23 cellular contexts compared by ENCODE assay signal in genomic region chrX:23276475-23276874, GRCh38. TPM values are rescaled to one million over a fixed set of nuclear protein-coding genes. Genes with fewer than 3 reads are reported as not detected.
DNase-seq lines count a peak whose midpoint lies in the region; ATAC-seq, FAIRE-seq and TF ChIP-seq lines count a peak whose summit lies in the region.
"Had no signal": no experiment of that assay in that cellular context is flagged by ENCODE, and none has a peak within 500 bp of the region (broad histone marks: within the 10 kb centered on the region; RNA-seq: fewer than 3 reads in every experiment).

No MANE protein-coding gene starts in this region.

- peak; percentile 98 for ATAC-seq in foreskin keratinocyte
- no peak for ATAC-seq in HG03039 (IDR thresholded peaks at IDR 0.05; ENCODE audit: unreplicated experiment)

- TF ChIP-seq CTCF in MCF 10A (IDR thresholded peaks at IDR 0.05; ENCODE audit: unreplicated experiment) (no peak), breast epithelium (IDR thresholded peaks at IDR 0.05) (no peak), bronchial epithelial cell (IDR thresholded peaks at IDR 0.05; ENCODE audit: insufficient read depth, low read length, severe bottlenecking) (no peak), foreskin keratinocyte (conservative IDR thresholded peaks at IDR 0.05) (no peak), ascending aorta (IDR thresholded peaks at IDR 0.05) (no peak)

- H3K27ac ChIP-seq in breast epithelium (no peak overlapping the region), foreskin keratinocyte (peak overlapping the region; percentile 90), ascending aorta (no peak overlapping the region)
- H3K27ac ChIP-seq: PC-9 had no signal

- H3K27me3 ChIP-seq in breast epithelium, result peaks cover 0 to 25% of the 10 kb centered on the region in 2 donors
- no peaks in the 10 kb centered on the region for H3K27me3 ChIP-seq in bronchial epithelial cell (ENCODE audit: control insufficient read depth, insufficient read depth, low read length)
- no peaks in the 10 kb centered on the region for H3K27me3 ChIP-seq in foreskin keratinocyte
- H3K27me3 ChIP-seq in ascending aorta, result no peaks in the 10 kb centered on the region

- DNase-seq in MCF 10A (ENCODE audit: unreplicated experiment) (peak; percentile 80), breast epithelium (ENCODE audit: low spot score in 2 of 2) (no peak), bronchial epithelial cell (ENCODE audit: low read depth) (peak; percentile 96), foreskin keratinocyte (peak; percentile 86 to 94), mucosa of gallbladder (ENCODE audit: low spot score) (no peak), ascending aorta (ENCODE audit: low spot score in 2 of 2) (no peak)
- DNase-seq: Calu3, KBM-7, MM.1S, NCI-H1417 treated with DMSO at 0.1 percent for 48 hours, NCI-H1694 treated with DMSO at 0.1 percent for 48 hours, NCI-H2081, NCI-H2171 treated with DMSO at 0.1 percent for 48 hours, NCI-H345, NCI-H510A treated with DMSO at 0.1 percent for 48 hours, NCI-H774, PC-9, SHP77 had no signal

- intact Hi-C loops in MCF 10A (cut with micrococcal nuclease) (no loop called here), breast epithelium (cut with DNase I; ENCODE audit: low total_unique reads) (no loop called here), ascending aorta (cut with DNase I) (no loop called here)

- peaks cover 38% of the 10 kb centered on the region for H3K27me3 Mint-ChIP-seq in MCF 10A (ENCODE audit: insufficient read depth, unreplicated experiment)

- no peaks in the 10 kb centered on the region for H3K4me1 ChIP-seq in breast epithelium
- H3K4me1 ChIP-seq in foreskin keratinocyte, result peaks cover 9% of the 10 kb centered on the region
- H3K4me1 ChIP-seq in ascending aorta, result no peaks in the 10 kb centered on the region

- no peak for FAIRE-seq in bronchial epithelial cell (lab: Jason Lieb, UNC)
- FAIRE-seq: GM19239, H54 had no signal

- TF ChIP-seq POLR2A in breast epithelium (IDR thresholded peaks at IDR 0.05), result no peak

- no TSS peak for BruUV-seq in MCF 10A (replicated peaks; lab: Mats Ljungman, UMichigan)

- no peaks in the 10 kb centered on the region for H3K9me3 Mint-ChIP-seq in MCF 10A (ENCODE audit: unreplicated experiment)

- H3K27ac Mint-ChIP-seq in MCF 10A (ENCODE audit: low read depth, unreplicated experiment), result no peak overlapping the region

- no peaks in the 10 kb centered on the region for H3K36me3 Mint-ChIP-seq in MCF 10A (ENCODE audit: insufficient read depth, unreplicated experiment)

- H3K4me3 Mint-ChIP-seq in MCF 10A (ENCODE audit: unreplicated experiment), result no peak overlapping the region

- H3K9me3 ChIP-seq in breast epithelium (no peaks in the 10 kb centered on the region), ascending aorta (no peaks in the 10 kb centered on the region)

- CTCF ChIA-PET in MCF 10A (lab: Yijun Ruan, JAX), result no interaction called here

- POLR2A ChIA-PET in MCF 10A (lab: Yijun Ruan, JAX), result interaction anchor here (0.6 to 1.0 kb wide), 2 partner anchors 18 to 97 kb away, joined by 3 to 5 read pairs; no protein-coding TSS in a partner anchor

- H3K36me3 ChIP-seq in breast epithelium (no peaks in the 10 kb centered on the region), bronchial epithelial cell (ENCODE audit: control insufficient read depth, insufficient read depth, low read length) (no peaks in the 10 kb centered on the region), ascending aorta (no peaks in the 10 kb centered on the region)

- H3K4me3 ChIP-seq in breast epithelium, result no peak overlapping the region
- H3K4me3 ChIP-seq in bronchial epithelial cell (ENCODE audit: low read depth, low read length), result no peak overlapping the region
- no peak overlapping the region for H3K4me3 ChIP-seq in ascending aorta
- H3K4me3 ChIP-seq: PC-9 had no signal

- H3K4me1 Mint-ChIP-seq in MCF 10A (ENCODE audit: insufficient read depth, unreplicated experiment), result peaks cover 6% of the 10 kb centered on the region

RNA-seq across cellular contexts. Expression of gene PTCHD1, which starts 58.2 kb away (rescaled TPM):
- total RNA-seq in MCF 10A (2022), result not detected in 2 replicates
- total RNA-seq in breast epithelium, result 1 to 10 TPM in 2 of 3 donors, under 1 TPM in 1; under 0.01 to 5.7 (median 1.3) TPM
- under 0.01 TPM in 1 of 2 replicates, not detected in the other for total RNA-seq in bronchial epithelial cell
- not detected in 2 replicates for total RNA-seq in foreskin keratinocyte
- not detected in 2 replicates for polyA plus RNA-seq in foreskin keratinocyte
- 1.6 TPM for total RNA-seq in mucosa of gallbladder
- 2.8 TPM for total RNA-seq in ascending aorta
- total RNA-seq: A172, Calu3, PC-9 had no signal
- polyA plus RNA-seq: BJ had no signal

Comparison
In these comparisons a context has a peak if more than half of its experiments do, and no peak if none do; other contexts are left out.
1. DNase-seq: peak in MCF 10A (single experiment), bronchial epithelial cell (single experiment) and foreskin keratinocyte (2 of 2); none in breast epithelium (0 of 2), mucosa of gallbladder (single experiment) and ascending aorta (0 of 2).